10 cellular contexts compared by ENCODE assay signal in the genomic region with DNA sequence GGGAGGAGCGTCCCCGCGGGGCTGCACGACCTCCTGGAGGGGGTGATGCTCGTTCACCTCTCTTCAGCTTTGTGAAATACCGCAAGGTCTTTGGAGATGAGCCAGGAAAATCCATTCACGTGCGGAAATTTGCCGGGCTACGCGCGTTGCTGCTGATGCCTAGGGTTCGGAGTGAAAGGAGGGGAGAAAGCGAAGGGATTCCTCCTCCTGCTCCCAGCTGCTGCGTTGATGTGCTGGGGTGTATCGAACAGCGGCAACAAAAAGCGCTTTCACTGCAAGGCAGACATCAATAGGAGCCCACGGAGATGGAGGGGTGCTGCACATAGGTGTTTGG. TPM values are rescaled to one million over a fixed set of nuclear protein-coding genes. Genes with fewer than 3 reads are reported as not detected.
DNase-seq lines count a peak whose midpoint lies in the region; ATAC-seq and TF ChIP-seq lines count a peak whose summit lies in the region.
"Had no signal": no experiment of that assay in that cellular context is flagged by ENCODE, and none has a peak within 500 bp of the region (broad histone marks: within the 10 kb centered on the region; RNA-seq: fewer than 3 reads in every experiment).

No MANE protein-coding gene starts in this region.

- no peak for TF ChIP-seq POLR2A in gastrocnemius medialis (IDR thresholded peaks at IDR 0.05)

- DNase-seq in gastrocnemius medialis (no peak), NCI-H1105 treated with DMSO at 0.1 percent for 48 hours (lab: John Stamatoyannopoulos, UW) (no peak), superior temporal gyrus (ENCODE audit: extremely low spot score) (no peak), NCI-H69 (lab: John Stamatoyannopoulos, UW) (no peak), NCI-H345 (lab: John Stamatoyannopoulos, UW) (no peak)

- H3K4me3 ChIP-seq in GM08714 (ENCODE audit: low read length) (peak overlapping the region; percentile 42; the same call in 1 of the 2 replicates), iPS-11a (ENCODE audit: low read depth, low read length) (peak overlapping the region; percentile 48), gastrocnemius medialis (peak overlapping the region; percentile 55 to 78 (median 64))

- no peaks in the 10 kb centered on the region for H3K9me3 ChIP-seq in gastrocnemius medialis

- H3K36me3 ChIP-seq in gastrocnemius medialis = no peaks in the 10 kb centered on the region

- no peak overlapping the region for H3K27ac ChIP-seq in gastrocnemius medialis
- H3K27ac ChIP-seq: foreskin keratinocyte had no signal

- peak overlapping the region; percentile 79 for H3K4me3 Mint-ChIP-seq in activated T-helper 17 cell treated with anti-CD3 and anti-CD28 coated beads, Interleukin-2, amount 50 U/mL, for 72 hours

- peaks cover 43% of the 10 kb centered on the region for H3K27me3 Mint-ChIP-seq in activated T-helper 17 cell treated with anti-CD3 and anti-CD28 coated beads, Interleukin-2, amount 50 U/mL, for 72 hours

- peaks cover 26 to 38% (median 36%) of the 10 kb centered on the region in 3 donors for H3K27me3 ChIP-seq in gastrocnemius medialis

- intact Hi-C loops in gastrocnemius medialis (cut with DNase I; ENCODE audit: low total_unique reads) = loop anchor here (5.0 kb wide), 1 partner anchor 250 kb away; no protein-coding TSS in a partner anchor

- no peak for ATAC-seq in activated T-helper 17 cell treated with anti-CD3 and anti-CD28 coated beads, Interleukin-2, amount 50 U/mL, for 72 hours (replicated peaks)
- ATAC-seq in gastrocnemius medialis = no peak
- ATAC-seq: activated CD4-positive, CD25-positive, alpha-beta regulatory T cell treated with anti-CD3 and anti-CD28 coated beads, Interleukin-2, amount 50 U/mL, for 24 hours had no signal

- H3K4me1 Mint-ChIP-seq in activated T-helper 17 cell treated with anti-CD3 and anti-CD28 coated beads, Interleukin-2, amount 50 U/mL, for 72 hours = no peaks in the 10 kb centered on the region

- in situ Hi-C loops in gastrocnemius medialis (cut with MboI; ENCODE audit: low sequenced_read_pairs in 4 of 4) = no loop called here

- no peaks in the 10 kb centered on the region for H3K36me3 Mint-ChIP-seq in activated T-helper 17 cell treated with anti-CD3 and anti-CD28 coated beads, Interleukin-2, amount 50 U/mL, for 72 hours (ENCODE audit: low read depth)

- H3K4me1 ChIP-seq in gastrocnemius medialis = peaks cover 3 to 21% of the 10 kb centered on the region in 2 donors
- H3K4me1 ChIP-seq: foreskin keratinocyte had no signal

- H3K9me3 Mint-ChIP-seq in activated T-helper 17 cell treated with anti-CD3 and anti-CD28 coated beads, Interleukin-2, amount 50 U/mL, for 72 hours = no peaks in the 10 kb centered on the region

- H3K27ac Mint-ChIP-seq in activated T-helper 17 cell treated with anti-CD3 and anti-CD28 coated beads, Interleukin-2, amount 50 U/mL, for 72 hours = no peak overlapping the region

- no peak for TF ChIP-seq CTCF in gastrocnemius medialis (IDR thresholded peaks at IDR 0.05 in 4 of 5, conservative IDR thresholded peaks at IDR 0.05 in 1 of 5)

RNA-seq across cellular contexts. Expression of a gene that starts 0.4 kb away (rescaled TPM):
- not detected for total RNA-seq in activated T-helper 17 cell treated with anti-CD3 and anti-CD28 coated beads, Interleukin-2, amount 50 U/mL, for 72 hours
- total RNA-seq in gastrocnemius medialis = not detected
- total RNA-seq: foreskin keratinocyte had no signal
